Comparison of ENCODE assay signal across 23 cellular contexts in genomic region chr12:112738531-112738930, GRCh38. TPM values are rescaled to one million over a fixed set of nuclear protein-coding genes. Genes with fewer than 3 reads are reported as not detected.
DNase-seq lines count a peak whose midpoint lies in the region; ATAC-seq, FAIRE-seq and TF ChIP-seq lines count a peak whose summit lies in the region.
"Had no signal": no experiment of that assay in that cellular context is flagged by ENCODE, and none has a peak within 500 bp of the region (broad histone marks: within the 10 kb centered on the region; RNA-seq: fewer than 3 reads in every experiment).

No MANE protein-coding gene starts in this region.

- H3K9me3 ChIP-seq in suprapubic skin: no peaks in the 10 kb centered on the region
- H3K9me3 ChIP-seq: Caco-2 had no signal

- H3K4me3 ChIP-seq in bronchial epithelial cell (ENCODE audit: low read depth, low read length): no peak overlapping the region
- no peak overlapping the region for H3K4me3 ChIP-seq in foreskin fibroblast (ENCODE audit: low read depth in 1 of 2, low read length in 2 of 2)
- H3K4me3 ChIP-seq in suprapubic skin: no peak overlapping the region

- 39% methylated on average over 3 of the region's 3 CpGs for WGBS in suprapubic skin

- TF ChIP-seq EP300 in suprapubic skin (IDR thresholded peaks at IDR 0.05): no peak

- TF ChIP-seq CTCF in bronchial epithelial cell (IDR thresholded peaks at IDR 0.05; ENCODE audit: insufficient read depth, low read length, severe bottlenecking) (no peak), foreskin fibroblast (IDR thresholded peaks at IDR 0.05; ENCODE audit: low read depth, low read length) (no peak), suprapubic skin (IDR thresholded peaks at IDR 0.05) (no peak)

- H3K4me1 ChIP-seq in suprapubic skin: no peaks in the 10 kb centered on the region
- H3K4me1 ChIP-seq: Caco-2 had no signal

- no peak for TF ChIP-seq POLR2A in suprapubic skin (IDR thresholded peaks at IDR 0.05)

- ATAC-seq in HG03280 (IDR thresholded peaks at IDR 0.05; ENCODE audit: unreplicated experiment): no peak

- no peak for FAIRE-seq in bronchial epithelial cell (lab: Jason Lieb, UNC)
- FAIRE-seq: GM12892, GM18507, H54, HTR-8/SVneo, RCC 7860 had no signal

- no peaks in the 10 kb centered on the region for H3K36me3 ChIP-seq in bronchial epithelial cell (ENCODE audit: control insufficient read depth, insufficient read depth, low read length)
- no peaks in the 10 kb centered on the region for H3K36me3 ChIP-seq in suprapubic skin

- H3K27me3 ChIP-seq in bronchial epithelial cell (ENCODE audit: control insufficient read depth, insufficient read depth, low read length) (no peaks in the 10 kb centered on the region), suprapubic skin (peaks cover 15% of the 10 kb centered on the region)

- peak; percentile 40 for DNase-seq in Ammon's horn (ENCODE audit: low spot score)
- DNase-seq in HCEC 1CT: peak; percentile 2
- DNase-seq in bronchial epithelial cell (ENCODE audit: low read depth): peak; percentile 9
- peak; percentile 2 to 4 for DNase-seq in foreskin fibroblast
- DNase-seq in superior temporal gyrus (ENCODE audit: extremely low spot score): no peak
- DNase-seq in suprapubic skin (ENCODE audit: low spot score in 2 of 2): no peak
- DNase-seq: Caco-2; CD4-positive, alpha-beta T cell; HFFc6; Karpas-422; MM.1S; NCI-H1092; NCI-H1436 treated with DMSO at 0.1 percent for 48 hours; NCI-H2029; NK-92 treated with Interleukin-12 subunit alpha and Interleukin-12 subunit beta, amount 100 ng/mL, for 24 hours; Right ventricle myocardium superior had no signal

- no peak overlapping the region for H3K27ac ChIP-seq in suprapubic skin

RNA-seq across cellular contexts. Expression of gene RPH3A, which starts 53.0 kb away (rescaled TPM):
- not detected in 2 replicates for total RNA-seq in bronchial epithelial cell
- total RNA-seq in suprapubic skin: not detected
- total RNA-seq: A172; Caco-2; CD4-positive, alpha-beta T cell; HFFc6; Right ventricle myocardium superior had no signal

Comparison
In these comparisons a context has a peak if more than half of its experiments do, and no peak if none do; other contexts are left out.
1. DNase-seq: peak in Ammon's horn (single experiment), HCEC 1CT (single experiment), bronchial epithelial cell (single experiment) and foreskin fibroblast (2 of 2); none in superior temporal gyrus (single experiment) and suprapubic skin (0 of 2).